8 cellular contexts compared by ENCODE assay signal in the genomic region with DNA sequence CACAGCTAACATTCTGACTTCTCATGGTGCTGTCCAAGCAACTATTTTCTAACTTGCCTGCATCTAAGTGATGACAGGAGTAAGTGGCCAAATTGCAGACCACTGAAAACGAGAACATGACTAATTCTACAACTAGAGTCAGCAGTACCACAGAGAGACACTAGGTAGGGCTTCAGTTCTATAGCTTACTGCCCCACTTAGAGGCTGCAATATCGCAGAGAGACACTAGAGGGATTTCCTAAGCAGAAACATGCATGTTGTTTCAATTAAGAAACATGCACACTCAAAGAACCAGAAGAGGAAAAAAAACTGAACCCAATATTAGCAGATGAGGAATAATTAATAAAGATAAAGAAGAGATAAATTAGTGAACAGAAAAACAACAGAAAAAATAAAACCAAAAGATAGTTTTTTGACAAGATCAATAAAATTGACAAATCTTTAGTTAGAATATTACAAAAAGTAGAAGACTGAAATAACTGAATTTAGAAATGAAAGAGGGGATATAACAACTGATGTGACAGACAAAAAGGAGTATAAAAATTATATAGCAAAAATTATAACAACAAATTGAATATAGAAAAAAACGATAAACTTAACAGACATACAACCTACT.
DNase-seq lines count a peak whose midpoint lies in the region; ATAC-seq, FAIRE-seq and TF ChIP-seq lines count a peak whose summit lies in the region.

No MANE protein-coding gene starts in this region.

- H3K27ac ChIP-seq in keratinocyte (ENCODE audit: control insufficient read depth, insufficient read depth, low read length) (no peak overlapping the region), stomach (no peak overlapping the region)

- no peak overlapping the region for H3K4me2 ChIP-seq in keratinocyte (ENCODE audit: control insufficient read depth, extremely low read depth, insufficient read depth, low read depth, low read length)

- FAIRE-seq in keratinocyte (lab: Jason Lieb, UNC), result peak; percentile 69

- WGBS in stomach, 5 donors, result 30 to 45% (median 33%) methylated on average over 2 to 3 of the region's 3 CpGs

- no peak overlapping the region for H3K9ac ChIP-seq in keratinocyte (ENCODE audit: control insufficient read depth, extremely low read depth, insufficient read depth, low read length)

- POLR2A ChIA-PET in HEK293T (lab: Yijun Ruan, JAX), result no interaction called here

- TF ChIP-seq POLR2A in NB4 (IDR thresholded peaks at IDR 0.05; ENCODE audit: extremely low read depth, insufficient read length), result no peak
- TF ChIP-seq POLR2A in stomach (IDR thresholded peaks at IDR 0.05), result no peak

- H3K4me3 ChIP-seq in NB4 (ENCODE audit: low read depth, low read length), result no peak overlapping the region
- no peak overlapping the region for H3K4me3 ChIP-seq in keratinocyte (ENCODE audit: control insufficient read depth in 2 of 3, extremely low read depth in 1 of 3, insufficient read depth in 2 of 3, low read depth in 1 of 3, low read length in 3 of 3)
- no peak overlapping the region for H3K4me3 ChIP-seq in stomach

- H3K27me3 ChIP-seq in keratinocyte (ENCODE audit: control insufficient read depth, extremely low read depth, insufficient read depth, low read length) (no peaks in the 10 kb centered on the region), stomach (no peaks in the 10 kb centered on the region)

- TF ChIP-seq EP300 in stomach (IDR thresholded peaks at IDR 0.05), result no peak

- H3K4me1 ChIP-seq in keratinocyte (ENCODE audit: control insufficient read depth, extremely low read depth, insufficient read depth, low read length) (no peaks in the 10 kb centered on the region), stomach (no peaks in the 10 kb centered on the region)

- H3K36me3 ChIP-seq in keratinocyte (ENCODE audit: control insufficient read depth in 2 of 2, extremely low read depth in 1 of 2, insufficient read depth in 2 of 2, low read length in 2 of 2) (no peaks in the 10 kb centered on the region), stomach (no peaks in the 10 kb centered on the region)

- CTCF ChIA-PET in HEK293T (lab: Yijun Ruan, JAX), result interaction anchor here (0.7 kb wide), 1 partner anchor 505 kb away, joined by 3 read pairs; no protein-coding TSS in a partner anchor

- intact Hi-C loops in stomach (cut with DNase I; ENCODE audit: low total_unique reads), result no loop called here

- TF ChIP-seq CTCF in NB4 (IDR thresholded peaks at IDR 0.05; ENCODE audit: low read depth, low read length) (peak; percentile 81), keratinocyte (optimal IDR thresholded peaks at IDR 0.05 in 1 of 3, IDR thresholded peaks at IDR 0.05 in 1 of 3, conservative IDR thresholded peaks at IDR 0.05 in 1 of 3; ENCODE audit: extremely low read depth in 1 of 3, insufficient read depth in 2 of 3, low read length in 3 of 3) (peak; percentile 40 to 81 (median 70)), stomach (IDR thresholded peaks at IDR 0.05) (peak in 5 of 7 experiments; percentile 61 to 87 (median 85))

- no peaks in the 10 kb centered on the region for H4K20me1 ChIP-seq in keratinocyte (ENCODE audit: control insufficient read depth, extremely low read depth, insufficient read depth, low read length)

- DNase-seq in HEK293T (ENCODE audit: extremely low spot score), result peak; percentile 36
- peak; percentile 78 for DNase-seq in NB4 (ENCODE audit: low read depth)
- DNase-seq in brain pericyte (ENCODE audit: low read depth, low spot score), result peak; percentile 30
- peak; percentile 35 for DNase-seq in keratinocyte (ENCODE audit: low read depth, low spot score)
- peak; percentile 26 for DNase-seq in stomach
- no peak for DNase-seq in stimulated activated naive CD4-positive, alpha-beta T cell treated with Interleukin-2 at 50 U/mL for 16 hours (lab: John Stamatoyannopoulos, UW)
- no peak for DNase-seq in mesenteric fat pad (ENCODE audit: low spot score)

- H3K9me3 ChIP-seq in keratinocyte (ENCODE audit: control insufficient read depth, low read depth, low read length) (no peaks in the 10 kb centered on the region), stomach (no peaks in the 10 kb centered on the region)

- no peak overlapping the region for H2AFZ ChIP-seq in keratinocyte (ENCODE audit: control insufficient read depth, low read length)

- H3K9me1 ChIP-seq in keratinocyte (ENCODE audit: control insufficient read depth, extremely low read depth, insufficient read depth, low read length), result no peaks in the 10 kb centered on the region

- dilution Hi-C loops in keratinocyte (cut with MboI; ENCODE audit: extremely low pct_ligation_motif_present, low sequenced_read_pairs), result no loop called here

- peak; percentile 100 for ATAC-seq in GM18498 (IDR thresholded peaks at IDR 0.05; ENCODE audit: unreplicated experiment)

- no peaks in the 10 kb centered on the region for H3K79me2 ChIP-seq in keratinocyte (ENCODE audit: control insufficient read depth, insufficient read depth, low read length)

TF ChIP-seq in HEK293T, 16 proteins besides CTCF, POLR2A, EP300 and RAD21:
- TF ChIP-seq TARDBP (IDR thresholded peaks at IDR 0.05) (no peak), FOXA1 (IDR thresholded peaks at IDR 0.05) (no peak), NFRKB (IDR thresholded peaks at IDR 0.05) (no peak), HDGF (IDR thresholded peaks at IDR 0.05; ENCODE audit: borderline replicate concordance) (no peak), SP1 (IDR thresholded peaks at IDR 0.05) (no peak), FOXM1 (IDR thresholded peaks at IDR 0.05; ENCODE audit: borderline replicate concordance) (no peak), ARNT (IDR thresholded peaks at IDR 0.05) (no peak)
- TF ChIP-seq, protein P1, sequence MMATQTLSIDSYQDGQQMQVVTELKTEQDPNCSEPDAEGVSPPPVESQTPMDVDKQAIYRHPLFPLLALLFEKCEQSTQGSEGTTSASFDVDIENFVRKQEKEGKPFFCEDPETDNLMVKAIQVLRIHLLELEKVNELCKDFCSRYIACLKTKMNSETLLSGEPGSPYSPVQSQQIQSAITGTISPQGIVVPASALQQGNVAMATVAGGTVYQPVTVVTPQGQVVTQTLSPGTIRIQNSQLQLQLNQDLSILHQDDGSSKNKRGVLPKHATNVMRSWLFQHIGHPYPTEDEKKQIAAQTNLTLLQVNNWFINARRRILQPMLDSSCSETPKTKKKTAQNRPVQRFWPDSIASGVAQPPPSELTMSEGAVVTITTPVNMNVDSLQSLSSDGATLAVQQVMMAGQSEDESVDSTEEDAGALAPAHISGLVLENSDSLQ (IDR thresholded peaks at IDR 0.05), result no peak

Comparison
In these comparisons a context has a peak if more than half of its experiments do, and no peak if none do; other contexts are left out.
1. DNase-seq: peak in HEK293T (single experiment), NB4 (single experiment), brain pericyte (single experiment), keratinocyte (single experiment) and stomach (single experiment); none in stimulated activated naive CD4-positive, alpha-beta T cell treated with Interleukin-2 at 50 U/mL for 16 hours (single experiment) and mesenteric fat pad (single experiment).
2. Peak in every context shown above with its lines, with median percentiles within 50 percentile points of each other: CTCF ChIP-seq.